In genomic region chr7:16962986-16963385, GRCh38 we compare ENCODE assay signal across 12 cellular contexts.
"Had no signal": no experiment of that assay in that cellular context is flagged by ENCODE, and none has a peak within 500 bp of the region (broad histone marks: within the 10 kb centered on the region; RNA-seq: fewer than 3 reads in every experiment).

No MANE protein-coding gene starts in this region.

- H3K27ac Mint-ChIP-seq: activated naive CD8-positive, alpha-beta T cell; neural progenitor cell had no signal

- DNase-seq: activated CD4-positive, alpha-beta T cell treated with anti-CD3 and anti-CD28 coated beads, Interleukin-2, amount 50 U/mL, for 1 hour; activated effector memory CD4-positive, alpha-beta T cell treated with Interleukin-2 at 50 U/mL for 16 hours; aorta; kidney; ovary; stimulated activated CD4-positive, alpha-beta T cell treated with anti-CD3 and anti-CD28 coated beads, Interleukin-2, amount 100 ng/mL, for 48 hours; stimulated activated naive CD4-positive, alpha-beta T cell treated with Interleukin-2 at 50 U/mL for 16 hours; upper lobe of left lung had no signal

- H3K36me3 Mint-ChIP-seq: activated naive CD8-positive, alpha-beta T cell had no signal

- H3K4me3 Mint-ChIP-seq: activated naive CD8-positive, alpha-beta T cell; neural progenitor cell had no signal

- H3K4me1 Mint-ChIP-seq: neural progenitor cell had no signal

- H3K27me3 Mint-ChIP-seq: activated naive CD8-positive, alpha-beta T cell had no signal

- H3K4me3 ChIP-seq: gastroesophageal sphincter, neural progenitor cell, ovary, suprapubic skin, upper lobe of left lung had no signal
